ENCODE assay signal across 14 cellular contexts in the genomic region with DNA sequence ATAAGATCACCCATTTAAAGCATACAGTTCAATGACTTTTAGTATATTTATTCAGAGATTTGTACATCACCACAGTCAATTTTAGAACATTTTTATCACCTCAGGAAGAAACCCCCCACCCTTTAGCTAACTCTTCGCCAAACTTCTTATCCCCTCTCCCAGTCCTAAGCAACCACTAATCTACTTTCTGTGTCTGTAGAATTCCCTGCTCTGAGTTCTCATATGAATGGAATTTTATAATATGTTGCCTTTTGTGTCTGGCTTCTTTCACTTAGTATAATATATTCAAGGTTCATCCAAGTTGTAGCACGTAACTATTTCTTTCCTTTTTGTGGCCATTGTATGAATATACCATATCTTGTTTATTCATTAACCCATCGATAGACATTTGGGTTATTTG. TPM values are rescaled to one million over a fixed set of nuclear protein-coding genes. Genes with fewer than 3 reads are reported as not detected.
A peak's percentile ranks its signal among the peaks of the same experiment; 100 is the strongest.
DNase-seq lines count a peak whose midpoint lies in the region; ATAC-seq and TF ChIP-seq lines count a peak whose summit lies in the region.
"Had no signal": no experiment of that assay in that cellular context is flagged by ENCODE, and none has a peak within 500 bp of the region (broad histone marks: within the 10 kb centered on the region; RNA-seq: fewer than 3 reads in every experiment).

No MANE protein-coding gene starts in this region.

- TF ChIP-seq POLR2A in IMR-90 (IDR thresholded peaks at IDR 0.05; ENCODE audit: low read depth, low read length): no peak

- no TSS peak for BruUV-seq in IMR-90 (replicated peaks; lab: Mats Ljungman, UMichigan)

- H2BK5ac ChIP-seq in IMR-90 (ENCODE audit: low read depth, low read length, poor library complexity, severe bottlenecking): peak overlapping the region; percentile 66

- H2AK5ac ChIP-seq in IMR-90 (ENCODE audit: low read depth, low read length): no peak overlapping the region

- H4K8ac ChIP-seq in IMR-90 (ENCODE audit: low read depth in 2 of 2, low read length in 2 of 2): no peak overlapping the region

- no peak overlapping the region for H3K18ac ChIP-seq in IMR-90 (ENCODE audit: low read depth, low read length)

- H3K27me3 ChIP-seq in IMR-90 (ENCODE audit: control insufficient read depth, insufficient read depth, low read length) (no peaks in the 10 kb centered on the region), HAP-1 (ENCODE audit: low read depth) (no peaks in the 10 kb centered on the region)

- no peak overlapping the region for H2BK20ac ChIP-seq in IMR-90 (ENCODE audit: low read depth, low read length)

- no peak for DNase-seq in CD14-positive monocyte (ENCODE audit: low spot score)
- DNase-seq in IMR-90: peak; percentile 24
- peak; percentile 60 for DNase-seq in amniotic epithelial cell (ENCODE audit: low read depth)
- no peak for DNase-seq in natural killer cell
- no peak for DNase-seq in NCI-H1092 (lab: John Stamatoyannopoulos, UW)
- DNase-seq in HUDEP-2 (lab: John Stamatoyannopoulos, UW; ENCODE audit: unreplicated experiment in 76 of 76): no peak
- DNase-seq in OCI-M2 (lab: John Stamatoyannopoulos, UW; ENCODE audit: unreplicated experiment): no peak
- DNase-seq in HAP-1 (ENCODE audit: low spot score in 2 of 2): no peak
- DNase-seq: activated CD4-positive, alpha-beta T cell treated with anti-CD3 and anti-CD28 coated beads for 1 hour; amniotic stem cell; midbrain; MM.1S; NCI-H2171 had no signal

- no peak overlapping the region for H3K56ac ChIP-seq in IMR-90 (ENCODE audit: extremely low read depth, insufficient read depth, low read length)

- H3K4me2 ChIP-seq in IMR-90 (ENCODE audit: low read depth, low read length): 0 out of 2 replicates have a peak overlapping the region, but pooled peaks have one; percentile 45

- peak overlapping the region in 1 of 2 donors; percentile 16 for H3K4me3 Mint-ChIP-seq in CD14-positive monocyte
- H3K4me3 Mint-ChIP-seq in natural killer cell: peak overlapping the region; percentile 80
- H3K4me3 Mint-ChIP-seq: dendritic cell treated with granulocyte-macrophage colony-stimulating factor and Interleukin-4, amounts not matched to agents 40 ng/mL and 50 ng/mL, for 4 days had no signal

- H3K4me1 ChIP-seq in IMR-90 (ENCODE audit: control insufficient read depth, insufficient read depth, low read length): peaks cover 20% of the 10 kb centered on the region
- peaks cover 7% of the 10 kb centered on the region for H3K4me1 ChIP-seq in HAP-1

- WGBS in IMR-90 (ENCODE audit: extremely low coverage in 2 of 2, insufficient read length in 1 of 2), 2 experiments: no CpG with 5 or more reads among the region's 3 CpGs

- no peak overlapping the region for H3K4ac ChIP-seq in IMR-90 (ENCODE audit: low read depth, low read length)

- no peak overlapping the region for H2BK120ac ChIP-seq in IMR-90 (ENCODE audit: low read depth, low read length)

- H3K27me3 Mint-ChIP-seq in CD14-positive monocyte (ENCODE audit: low read depth in 3 of 3): peaks cover 0 to 1% (median 0%) of the 10 kb centered on the region in 3 donors
- H3K27me3 Mint-ChIP-seq in natural killer cell (ENCODE audit: low read depth in 2 of 2): no peaks in the 10 kb centered on the region
- H3K27me3 Mint-ChIP-seq: dendritic cell treated with granulocyte-macrophage colony-stimulating factor and Interleukin-4, amounts not matched to agents 40 ng/mL and 50 ng/mL, for 4 days had no signal

- no peak for ATAC-seq in IMR-90 (ENCODE audit: low read depth)
- no peak for ATAC-seq in natural killer cell

- H4K20me1 ChIP-seq in IMR-90 (ENCODE audit: insufficient read depth, low read length): peaks cover 15% of the 10 kb centered on the region

- no peak overlapping the region for H3K27ac ChIP-seq in IMR-90 (ENCODE audit: insufficient read depth, low read length)

- H3K27ac Mint-ChIP-seq in CD14-positive monocyte: peak overlapping the region; percentile 30 to 87 (median 70)
- H3K27ac Mint-ChIP-seq in natural killer cell: peak overlapping the region; percentile 80 to 83
- H3K27ac Mint-ChIP-seq: dendritic cell treated with granulocyte-macrophage colony-stimulating factor and Interleukin-4, amounts not matched to agents 40 ng/mL and 50 ng/mL, for 4 days had no signal

- dilution Hi-C loops in IMR-90 (cut with HindIII; ENCODE audit: low sequenced_read_pairs, unreplicated experiment): no loop called here

- H2BK15ac ChIP-seq in IMR-90 (ENCODE audit: low read depth, low read length): no peak overlapping the region

- no peak overlapping the region for H4K91ac ChIP-seq in IMR-90 (ENCODE audit: insufficient read depth, low read depth, low read length)

- H3K36me3 Mint-ChIP-seq in CD14-positive monocyte (peaks cover 65 to 84% of the 10 kb centered on the region in 2 donors), natural killer cell (peaks cover 17% of the 10 kb centered on the region)

- H3K36me3 ChIP-seq in IMR-90 (ENCODE audit: control insufficient read depth, insufficient read depth, low read length): peaks cover 31% of the 10 kb centered on the region
- H3K36me3 ChIP-seq in HAP-1 (replicated peaks): peaks cover 22% of the 10 kb centered on the region

- H3K9ac ChIP-seq in IMR-90 (ENCODE audit: low read depth, low read length): no peak overlapping the region

- no peak overlapping the region for H3K14ac ChIP-seq in IMR-90 (replicated peaks; ENCODE audit: low read depth, low read length)

- H3K9me1 ChIP-seq in IMR-90 (ENCODE audit: insufficient read depth, low read length): peaks cover 17% of the 10 kb centered on the region; the same call in 1 of the 2 replicates

- no peak overlapping the region for H4K5ac ChIP-seq in IMR-90 (ENCODE audit: low read depth, low read length)

- H3K9me3 ChIP-seq in IMR-90 (ENCODE audit: control insufficient read depth, insufficient read depth, low read length): peaks cover 2% of the 10 kb centered on the region; the same call in 1 of the 2 replicates
- no peaks in the 10 kb centered on the region for H3K9me3 ChIP-seq in HAP-1

- no peak overlapping the region for H2AFZ ChIP-seq in IMR-90 (replicated peaks; ENCODE audit: low read length, poor library complexity)

- H3K9me3 Mint-ChIP-seq in CD14-positive monocyte (peaks cover 3 to 15% (median 8%) of the 10 kb centered on the region in 7 donors), natural killer cell (peaks cover 2 to 3% of the 10 kb centered on the region in 2 donors)
- H3K9me3 Mint-ChIP-seq: dendritic cell treated with granulocyte-macrophage colony-stimulating factor and Interleukin-4, amounts not matched to agents 40 ng/mL and 50 ng/mL, for 4 days had no signal

- H3K4me3 ChIP-seq in IMR-90 (ENCODE audit: insufficient read depth, low read depth, low read length) (no peak overlapping the region), HAP-1 (no peak overlapping the region)

- H3K4me1 Mint-ChIP-seq in CD14-positive monocyte (peaks cover 56% of the 10 kb centered on the region), natural killer cell (peaks cover 37 to 40% of the 10 kb centered on the region in 2 donors)

- no peak for TF ChIP-seq RAD21 in IMR-90 (IDR thresholded peaks at IDR 0.05; ENCODE audit: low read length)

- H2AK9ac ChIP-seq in IMR-90 (replicated peaks; ENCODE audit: low read depth, low read length, poor library complexity): no peak overlapping the region

- H3K79me1 ChIP-seq in IMR-90 (ENCODE audit: low read depth in 1 of 2, low read length in 2 of 2): peaks cover 20 to 58% of the 10 kb centered on the region in 2 experiments

- TF ChIP-seq CTCF in CD14-positive monocyte (IDR thresholded peaks at IDR 0.05) (no peak), IMR-90 (conservative IDR thresholded peaks at IDR 0.05; ENCODE audit: low read depth, low read length) (no peak), natural killer cell (IDR thresholded peaks at IDR 0.05) (no peak)

- CTCF ChIA-PET in IMR-90 (lab: Yijun Ruan, JAX): interaction anchor here (0.7 kb wide), 1 partner anchor 46 kb away, joined by 3 read pairs; no protein-coding TSS in a partner anchor

- POLR2A ChIA-PET in IMR-90 (lab: Charles Lee; ENCODE audit: unreplicated experiment): no interaction called here

- H3K23ac ChIP-seq in IMR-90 (ENCODE audit: low read depth, low read length): no peak overlapping the region

- in situ Hi-C loops in IMR-90 (cut with MboI; ENCODE audit: low sequenced_read_pairs): no loop called here
- in situ Hi-C loops in HAP-1 (cut with MboI; ENCODE audit: low sequenced_read_pairs): no loop called here

- intact Hi-C loops in CD14-positive monocyte (cut with micrococcal nuclease): loop anchor here in 1 of 2 donors (1.0 kb wide), 1 partner anchor 11 kb away; the partner anchor contains the start of gene SSH3
- intact Hi-C loops in IMR-90 (cut with micrococcal nuclease): no loop called here
- intact Hi-C loops in natural killer cell (cut with micrococcal nuclease): no loop called here

TF ChIP-seq in IMR-90, 13 proteins besides CTCF, POLR2A, EP300 and RAD21 (continues in another document):
- TF ChIP-seq CHD1 (IDR thresholded peaks at IDR 0.05; ENCODE audit: low read depth, low read length): no peak
- no peak for TF ChIP-seq MXI1 (IDR thresholded peaks at IDR 0.05; ENCODE audit: borderline replicate concordance, low read depth, low read length)
- TF ChIP-seq RCOR1 (IDR thresholded peaks at IDR 0.05; ENCODE audit: insufficient replicate concordance, low read length): no peak
- no peak for TF ChIP-seq MAFK (IDR thresholded peaks at IDR 0.05; ENCODE audit: low read depth, low read length)
- TF ChIP-seq SMC3 (IDR thresholded peaks at IDR 0.05; ENCODE audit: low read depth, low read length): no peak

RNA-seq across cellular contexts. Expression of gene ANKRD13D, which starts 3.6 kb away (rescaled TPM):
- polyA plus RNA-seq in CD14-positive monocyte (10 to 100 TPM in 1 of 2 donors, 1 to 10 TPM in 1; 9.1 to 10.3 TPM), IMR-90 (2012; rRNA removed) (38.4 and 44.0 TPM in 2 replicates)
- total RNA-seq in IMR-90 (2012; rRNA removed) (7.3 and 8.1 TPM in 2 replicates), natural killer cell (100 to 1,000 TPM; 212 to 316 (median 231) TPM)
- polyA plus RNA-seq in IMR-90 (2012; cell fraction: cytosol; rRNA removed): 31.2 and 35.3 TPM in 2 replicates
- polyA plus RNA-seq in IMR-90 (2012; cell fraction: nucleus; rRNA removed; ENCODE audit: low replicate concordance): 129 and 331 TPM in 2 replicates

RNA-seq across cellular contexts. Expression of gene SSH3, which starts 10.7 kb away (rescaled TPM):
- 1 to 10 TPM; 3.6 to 5.8 TPM for polyA plus RNA-seq in CD14-positive monocyte
- 7.3 and 7.8 TPM in 2 replicates for total RNA-seq in IMR-90 (2012; rRNA removed)
- polyA plus RNA-seq in IMR-90 (2012; rRNA removed): 26.7 and 29.2 TPM in 2 replicates
- polyA plus RNA-seq in IMR-90 (2012; cell fraction: cytosol; rRNA removed): 14.4 and 25.5 TPM in 2 replicates
- polyA plus RNA-seq in IMR-90 (2012; cell fraction: nucleus; rRNA removed; ENCODE audit: low replicate concordance): 83.1 and 197 TPM in 2 replicates
- 10 to 100 TPM; 34.3 to 42.7 (median 38.1) TPM for total RNA-seq in natural killer cell

RNA-seq across cellular contexts. Expression of gene GRK2, which starts 26.4 kb away (rescaled TPM):
- polyA plus RNA-seq in CD14-positive monocyte (10 to 100 TPM; 34.9 to 43.0 TPM), IMR-90 (2012; rRNA removed) (41.8 and 45.8 TPM in 2 replicates)
- total RNA-seq in IMR-90 (2012; rRNA removed) (23.9 and 26.7 TPM in 2 replicates), natural killer cell (100 to 1,000 TPM; 390 to 482 (median 441) TPM)
- 23.5 and 42.3 TPM in 2 replicates for polyA plus RNA-seq in IMR-90 (2012; cell fraction: cytosol; rRNA removed)
- 130 and 275 TPM in 2 replicates for polyA plus RNA-seq in IMR-90 (2012; cell fraction: nucleus; rRNA removed; ENCODE audit: low replicate concordance)

Comparison
In these comparisons a context has a peak if more than half of its experiments do, and no peak if none do; other contexts are left out.
1. DNase-seq: peak in IMR-90 (single experiment) and amniotic epithelial cell (single experiment); none in CD14-positive monocyte (single experiment), natural killer cell (single experiment), NCI-H1092 (single experiment), HUDEP-2 (0 of 76), OCI-M2 (single experiment) and HAP-1 (0 of 2).
2. RNA of gene ANKRD13D, which starts 3.6 kb away (total RNA-seq): 212 to 316 TPM in natural killer cell; 7.3 to 8.1 TPM in IMR-90; every median in the first group is over 10 times any median in the second.
3. RNA of gene GRK2, which starts 26.4 kb away (total RNA-seq): 390 to 482 TPM in natural killer cell; 23.9 to 26.7 TPM in IMR-90; every median in the first group is over 10 times any median in the second.